In genomic region chr11:66842896-66843775, GRCh38 we compare ENCODE assay signal across 1 cellular context.
A peak's percentile ranks its signal among the peaks of the same experiment; 100 is the strongest.
TF ChIP-seq lines count a peak whose summit lies in the region.

A gene with protein sequence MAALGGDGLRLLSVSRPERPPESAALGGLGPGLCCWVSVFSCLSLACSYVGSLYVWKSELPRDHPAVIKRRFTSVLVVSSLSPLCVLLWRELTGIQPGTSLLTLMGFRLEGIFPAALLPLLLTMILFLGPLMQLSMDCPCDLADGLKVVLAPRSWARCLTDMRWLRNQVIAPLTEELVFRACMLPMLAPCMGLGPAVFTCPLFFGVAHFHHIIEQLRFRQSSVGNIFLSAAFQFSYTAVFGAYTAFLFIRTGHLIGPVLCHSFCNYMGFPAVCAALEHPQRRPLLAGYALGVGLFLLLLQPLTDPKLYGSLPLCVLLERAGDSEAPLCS (plus strand): TSS chr11:66843441. CDS start chr11:66843456, 15 bp downstream.

TF ChIP-seq in HepG2, 621 proteins besides CTCF, POLR2A, EP300 and RAD21 (continued from another document and continues in another):
- TF ChIP-seq, protein P1, sequence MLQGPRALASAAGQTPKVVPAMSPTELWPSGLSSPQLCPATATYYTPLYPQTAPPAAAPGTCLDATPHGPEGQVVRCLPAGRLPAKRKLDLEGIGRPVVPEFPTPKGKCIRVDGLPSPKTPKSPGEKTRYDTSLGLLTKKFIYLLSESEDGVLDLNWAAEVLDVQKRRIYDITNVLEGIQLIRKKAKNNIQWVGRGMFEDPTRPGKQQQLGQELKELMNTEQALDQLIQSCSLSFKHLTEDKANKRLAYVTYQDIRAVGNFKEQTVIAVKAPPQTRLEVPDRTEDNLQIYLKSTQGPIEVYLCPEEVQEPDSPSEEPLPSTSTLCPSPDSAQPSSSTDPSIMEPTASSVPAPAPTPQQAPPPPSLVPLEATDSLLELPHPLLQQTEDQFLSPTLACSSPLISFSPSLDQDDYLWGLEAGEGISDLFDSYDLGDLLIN (CRISPR knock-in tag; IDR thresholded peaks at IDR 0.05; ENCODE audit: borderline replicate concordance) = peak; percentile 67; the same call in 1 of the 2 replicates
- TF ChIP-seq ARNT2 (CRISPR knock-in tag; IDR thresholded peaks at IDR 0.05; ENCODE audit: low read depth) (peak; percentile 64; the same call in 1 of the 2 replicates), RBM22 (optimal IDR thresholded peaks at IDR 0.05; ENCODE audit: low read length) (no peak), ATM (IDR thresholded peaks at IDR 0.05; ENCODE audit: borderline replicate concordance) (no peak), PAWR (CRISPR knock-in tag; IDR thresholded peaks at IDR 0.05; ENCODE audit: borderline replicate concordance) (no peak), ZNF260 (CRISPR knock-in tag; IDR thresholded peaks at IDR 0.05; ENCODE audit: borderline replicate concordance, low read depth) (no peak), EEA1 (CRISPR knock-in tag; IDR thresholded peaks at IDR 0.05; ENCODE audit: borderline replicate concordance) (no peak), SOX5 (CRISPR knock-in tag; IDR thresholded peaks at IDR 0.05; ENCODE audit: borderline replicate concordance) (no peak), ZNF576 (CRISPR knock-in tag; IDR thresholded peaks at IDR 0.05) (no peak), ZNF34 (CRISPR knock-in tag; IDR thresholded peaks at IDR 0.05; ENCODE audit: borderline replicate concordance) (no peak), MZF1 (CRISPR knock-in tag; IDR thresholded peaks at IDR 0.05; ENCODE audit: borderline replicate concordance) (no peak), DPF2 (CRISPR knock-in tag; IDR thresholded peaks at IDR 0.05; ENCODE audit: borderline replicate concordance, low read depth) (no peak), TP53 (CRISPR knock-in tag; conservative IDR thresholded peaks at IDR 0.05) (no peak), ZNF432 (CRISPR knock-in tag; IDR thresholded peaks at IDR 0.05; ENCODE audit: borderline replicate concordance) (no peak), NFIB (CRISPR knock-in tag; IDR thresholded peaks at IDR 0.05; ENCODE audit: borderline replicate concordance) (no peak), ZNF557 (CRISPR knock-in tag; IDR thresholded peaks at IDR 0.05) (no peak), ZNF724P (CRISPR knock-in tag; IDR thresholded peaks at IDR 0.05; ENCODE audit: borderline replicate concordance) (peak; percentile 41; the same call in 1 of the 2 replicates), PLSCR1 (CRISPR knock-in tag; IDR thresholded peaks at IDR 0.05; ENCODE audit: borderline replicate concordance) (no peak), ZNF20 (CRISPR knock-in tag; IDR thresholded peaks at IDR 0.05) (no peak), WIZ (CRISPR knock-in tag; IDR thresholded peaks at IDR 0.05) (peak; percentile 23; the same call in 1 of the 2 replicates), ZNF629 (CRISPR knock-in tag; conservative IDR thresholded peaks at IDR 0.05) (no peak), ZFP41 (CRISPR knock-in tag; IDR thresholded peaks at IDR 0.05; ENCODE audit: borderline replicate concordance) (0 out of 2 replicates have a peak, but pooled peaks have one; percentile 65), ZNF124 (CRISPR knock-in tag; IDR thresholded peaks at IDR 0.05) (0 out of 2 replicates have a peak, but pooled peaks have one; percentile 67), ZNF580 (CRISPR knock-in tag; IDR thresholded peaks at IDR 0.05; ENCODE audit: borderline replicate concordance, low read depth) (no peak), FOXK2 (IDR thresholded peaks at IDR 0.05) (no peak), MYC (CRISPR knock-in tag; IDR thresholded peaks at IDR 0.05; ENCODE audit: borderline replicate concordance) (peak; percentile 36; the same call in 1 of the 2 replicates), ZMAT5 (CRISPR knock-in tag; IDR thresholded peaks at IDR 0.05; ENCODE audit: borderline replicate concordance, low read depth) (no peak), ZNF589 (CRISPR knock-in tag; conservative IDR thresholded peaks at IDR 0.05) (no peak)
- TF ChIP-seq, protein P2, sequence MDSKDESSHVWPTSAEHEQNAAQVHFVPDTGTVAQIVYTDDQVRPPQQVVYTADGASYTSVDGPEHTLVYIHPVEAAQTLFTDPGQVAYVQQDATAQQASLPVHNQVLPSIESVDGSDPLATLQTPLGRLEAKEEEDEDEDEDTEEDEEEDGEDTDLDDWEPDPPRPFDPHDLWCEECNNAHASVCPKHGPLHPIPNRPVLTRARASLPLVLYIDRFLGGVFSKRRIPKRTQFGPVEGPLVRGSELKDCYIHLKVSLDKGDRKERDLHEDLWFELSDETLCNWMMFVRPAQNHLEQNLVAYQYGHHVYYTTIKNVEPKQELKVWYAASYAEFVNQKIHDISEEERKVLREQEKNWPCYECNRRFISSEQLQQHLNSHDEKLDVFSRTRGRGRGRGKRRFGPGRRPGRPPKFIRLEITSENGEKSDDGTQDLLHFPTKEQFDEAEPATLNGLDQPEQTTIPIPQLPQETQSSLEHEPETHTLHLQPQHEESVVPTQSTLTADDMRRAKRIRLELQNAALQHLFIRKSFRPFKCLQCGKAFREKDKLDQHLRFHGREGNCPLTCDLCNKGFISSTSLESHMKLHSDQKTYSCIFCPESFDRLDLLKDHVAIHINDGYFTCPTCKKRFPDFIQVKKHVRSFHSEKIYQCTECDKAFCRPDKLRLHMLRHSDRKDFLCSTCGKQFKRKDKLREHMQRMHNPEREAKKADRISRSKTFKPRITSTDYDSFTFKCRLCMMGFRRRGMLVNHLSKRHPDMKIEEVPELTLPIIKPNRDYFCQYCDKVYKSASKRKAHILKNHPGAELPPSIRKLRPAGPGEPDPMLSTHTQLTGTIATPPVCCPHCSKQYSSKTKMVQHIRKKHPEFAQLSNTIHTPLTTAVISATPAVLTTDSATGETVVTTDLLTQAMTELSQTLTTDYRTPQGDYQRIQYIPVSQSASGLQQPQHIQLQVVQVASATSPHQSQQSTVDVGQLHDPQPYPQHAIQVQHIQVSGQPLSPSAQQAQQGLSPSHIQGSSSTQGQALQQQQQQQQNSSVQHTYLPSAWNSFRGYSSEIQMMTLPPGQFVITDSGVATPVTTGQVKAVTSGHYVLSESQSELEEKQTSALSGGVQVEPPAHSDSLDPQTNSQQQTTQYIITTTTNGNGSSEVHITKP (CRISPR knock-in tag; IDR thresholded peaks at IDR 0.05; ENCODE audit: low read depth) = no peak
- TF ChIP-seq, protein P3, sequence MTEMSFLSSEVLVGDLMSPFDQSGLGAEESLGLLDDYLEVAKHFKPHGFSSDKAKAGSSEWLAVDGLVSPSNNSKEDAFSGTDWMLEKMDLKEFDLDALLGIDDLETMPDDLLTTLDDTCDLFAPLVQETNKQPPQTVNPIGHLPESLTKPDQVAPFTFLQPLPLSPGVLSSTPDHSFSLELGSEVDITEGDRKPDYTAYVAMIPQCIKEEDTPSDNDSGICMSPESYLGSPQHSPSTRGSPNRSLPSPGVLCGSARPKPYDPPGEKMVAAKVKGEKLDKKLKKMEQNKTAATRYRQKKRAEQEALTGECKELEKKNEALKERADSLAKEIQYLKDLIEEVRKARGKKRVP (CRISPR knock-in tag; IDR thresholded peaks at IDR 0.05) = no peak
- TF ChIP-seq, protein P4, sequence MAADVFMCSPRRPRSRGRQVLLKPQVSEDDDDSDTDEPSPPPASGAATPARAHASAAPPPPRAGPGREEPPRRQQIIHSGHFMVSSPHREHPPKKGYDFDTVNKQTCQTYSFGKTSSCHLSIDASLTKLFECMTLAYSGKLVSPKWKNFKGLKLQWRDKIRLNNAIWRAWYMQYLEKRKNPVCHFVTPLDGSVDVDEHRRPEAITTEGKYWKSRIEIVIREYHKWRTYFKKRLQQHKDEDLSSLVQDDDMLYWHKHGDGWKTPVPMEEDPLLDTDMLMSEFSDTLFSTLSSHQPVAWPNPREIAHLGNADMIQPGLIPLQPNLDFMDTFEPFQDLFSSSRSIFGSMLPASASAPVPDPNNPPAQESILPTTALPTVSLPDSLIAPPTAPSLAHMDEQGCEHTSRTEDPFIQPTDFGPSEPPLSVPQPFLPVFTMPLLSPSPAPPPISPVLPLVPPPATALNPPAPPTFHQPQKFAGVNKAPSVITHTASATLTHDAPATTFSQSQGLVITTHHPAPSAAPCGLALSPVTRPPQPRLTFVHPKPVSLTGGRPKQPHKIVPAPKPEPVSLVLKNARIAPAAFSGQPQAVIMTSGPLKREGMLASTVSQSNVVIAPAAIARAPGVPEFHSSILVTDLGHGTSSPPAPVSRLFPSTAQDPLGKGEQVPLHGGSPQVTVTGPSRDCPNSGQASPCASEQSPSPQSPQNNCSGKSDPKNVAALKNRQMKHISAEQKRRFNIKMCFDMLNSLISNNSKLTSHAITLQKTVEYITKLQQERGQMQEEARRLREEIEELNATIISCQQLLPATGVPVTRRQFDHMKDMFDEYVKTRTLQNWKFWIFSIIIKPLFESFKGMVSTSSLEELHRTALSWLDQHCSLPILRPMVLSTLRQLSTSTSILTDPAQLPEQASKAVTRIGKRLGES (CRISPR knock-in tag; IDR thresholded peaks at IDR 0.05; ENCODE audit: borderline replicate concordance) = peak; percentile 56; the same call in 1 of the 2 replicates
- TF ChIP-seq, protein P5, sequence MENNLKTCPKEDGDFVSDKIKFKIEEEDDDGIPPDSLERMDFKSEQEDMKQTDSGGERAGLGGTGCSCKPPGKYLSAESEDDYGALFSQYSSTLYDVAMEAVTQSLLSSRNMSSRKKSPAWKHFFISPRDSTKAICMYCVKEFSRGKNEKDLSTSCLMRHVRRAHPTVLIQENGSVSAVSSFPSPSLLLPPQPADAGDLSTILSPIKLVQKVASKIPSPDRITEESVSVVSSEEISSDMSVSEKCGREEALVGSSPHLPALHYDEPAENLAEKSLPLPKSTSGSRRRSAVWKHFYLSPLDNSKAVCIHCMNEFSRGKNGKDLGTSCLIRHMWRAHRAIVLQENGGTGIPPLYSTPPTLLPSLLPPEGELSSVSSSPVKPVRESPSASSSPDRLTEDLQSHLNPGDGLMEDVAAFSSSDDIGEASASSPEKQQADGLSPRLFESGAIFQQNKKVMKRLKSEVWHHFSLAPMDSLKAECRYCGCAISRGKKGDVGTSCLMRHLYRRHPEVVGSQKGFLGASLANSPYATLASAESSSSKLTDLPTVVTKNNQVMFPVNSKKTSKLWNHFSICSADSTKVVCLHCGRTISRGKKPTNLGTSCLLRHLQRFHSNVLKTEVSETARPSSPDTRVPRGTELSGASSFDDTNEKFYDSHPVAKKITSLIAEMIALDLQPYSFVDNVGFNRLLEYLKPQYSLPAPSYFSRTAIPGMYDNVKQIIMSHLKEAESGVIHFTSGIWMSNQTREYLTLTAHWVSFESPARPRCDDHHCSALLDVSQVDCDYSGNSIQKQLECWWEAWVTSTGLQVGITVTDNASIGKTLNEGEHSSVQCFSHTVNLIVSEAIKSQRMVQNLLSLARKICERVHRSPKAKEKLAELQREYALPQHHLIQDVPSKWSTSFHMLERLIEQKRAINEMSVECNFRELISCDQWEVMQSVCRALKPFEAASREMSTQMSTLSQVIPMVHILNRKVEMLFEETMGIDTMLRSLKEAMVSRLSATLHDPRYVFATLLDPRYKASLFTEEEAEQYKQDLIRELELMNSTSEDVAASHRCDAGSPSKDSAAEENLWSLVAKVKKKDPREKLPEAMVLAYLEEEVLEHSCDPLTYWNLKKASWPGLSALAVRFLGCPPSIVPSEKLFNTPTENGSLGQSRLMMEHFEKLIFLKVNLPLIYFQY (CRISPR knock-in tag; IDR thresholded peaks at IDR 0.05; ENCODE audit: borderline replicate concordance) = no peak
- TF ChIP-seq, protein P6, sequence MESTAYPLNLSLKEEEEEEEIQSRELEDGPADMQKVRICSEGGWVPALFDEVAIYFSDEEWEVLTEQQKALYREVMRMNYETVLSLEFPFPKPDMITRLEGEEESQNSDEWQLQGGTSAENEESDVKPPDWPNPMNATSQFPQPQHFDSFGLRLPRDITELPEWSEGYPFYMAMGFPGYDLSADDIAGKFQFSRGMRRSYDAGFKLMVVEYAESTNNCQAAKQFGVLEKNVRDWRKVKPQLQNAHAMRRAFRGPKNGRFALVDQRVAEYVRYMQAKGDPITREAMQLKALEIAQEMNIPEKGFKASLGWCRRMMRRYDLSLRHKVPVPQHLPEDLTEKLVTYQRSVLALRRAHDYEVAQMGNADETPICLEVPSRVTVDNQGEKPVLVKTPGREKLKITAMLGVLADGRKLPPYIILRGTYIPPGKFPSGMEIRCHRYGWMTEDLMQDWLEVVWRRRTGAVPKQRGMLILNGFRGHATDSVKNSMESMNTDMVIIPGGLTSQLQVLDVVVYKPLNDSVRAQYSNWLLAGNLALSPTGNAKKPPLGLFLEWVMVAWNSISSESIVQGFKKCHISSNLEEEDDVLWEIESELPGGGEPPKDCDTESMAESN (CRISPR knock-in tag; conservative IDR thresholded peaks at IDR 0.05) = peak; percentile 60; the same call in 1 of the 2 replicates
